17 cellular contexts compared by ENCODE assay signal in genomic region chr9:83188272-83188671, GRCh38.
"Had no signal": no experiment of that assay in that cellular context is flagged by ENCODE, and none has a peak within 500 bp of the region (broad histone marks: within the 10 kb centered on the region; RNA-seq: fewer than 3 reads in every experiment).

No MANE protein-coding gene starts in this region.

- H3K36me3 ChIP-seq: brain microvascular endothelial cell, left ventricle myocardium inferior, pancreas, sigmoid colon, spleen, upper lobe of left lung had no signal

- H3K9me3 ChIP-seq: left ventricle myocardium inferior, mucosa of descending colon, pancreas, sigmoid colon, spleen, upper lobe of left lung had no signal

- H3K27ac ChIP-seq: brain microvascular endothelial cell, foreskin keratinocyte, left ventricle myocardium inferior, pancreas, sigmoid colon, spleen, upper lobe of left lung had no signal

- H3K4me3 ChIP-seq: left ventricle myocardium inferior, mucosa of descending colon, pancreas, sigmoid colon, spleen, upper lobe of left lung had no signal

- H3K27me3 ChIP-seq: brain microvascular endothelial cell, pancreas, sigmoid colon, upper lobe of left lung had no signal

- ATAC-seq: activated CD4-positive, CD25-positive, alpha-beta regulatory T cell treated with anti-CD3 and anti-CD28 coated beads, Interleukin-2, amount 50 U/mL, for 24 hours; foreskin keratinocyte; mucosa of descending colon; naive thymus-derived CD4-positive, alpha-beta T cell; pancreas; stimulated activated naive CD8-positive, alpha-beta T cell treated with anti-CD3 and anti-CD28 coated beads, Interleukin-15, amount 100 ng/mL, for 72 hours had no signal

- DNase-seq: activated naive CD4-positive, alpha-beta T cell; activated naive CD8-positive, alpha-beta T cell treated with anti-CD3 and anti-CD28 coated beads, Interleukin-2, amount 10 ng/mL, durations not matched to agents 7 days and 5 days; anterior cingulate cortex; brain microvascular endothelial cell; cortex of kidney; effector CD4-positive, alpha-beta T cell; foreskin keratinocyte; left ventricle myocardium inferior; mucosa of descending colon; naive thymus-derived CD4-positive, alpha-beta T cell; pancreas; sigmoid colon; spleen; stimulated activated naive CD8-positive, alpha-beta T cell treated with anti-CD3 and anti-CD28 coated beads, Interleukin-15, amount 100 ng/mL, for 72 hours; upper lobe of left lung had no signal

- H3K4me1 ChIP-seq: foreskin keratinocyte, pancreas, sigmoid colon, spleen, upper lobe of left lung had no signal

- FAIRE-seq: endothelial cell of umbilical vein, pancreas had no signal
